ENCODE assay signal across 2 cellular contexts in the genomic region with DNA sequence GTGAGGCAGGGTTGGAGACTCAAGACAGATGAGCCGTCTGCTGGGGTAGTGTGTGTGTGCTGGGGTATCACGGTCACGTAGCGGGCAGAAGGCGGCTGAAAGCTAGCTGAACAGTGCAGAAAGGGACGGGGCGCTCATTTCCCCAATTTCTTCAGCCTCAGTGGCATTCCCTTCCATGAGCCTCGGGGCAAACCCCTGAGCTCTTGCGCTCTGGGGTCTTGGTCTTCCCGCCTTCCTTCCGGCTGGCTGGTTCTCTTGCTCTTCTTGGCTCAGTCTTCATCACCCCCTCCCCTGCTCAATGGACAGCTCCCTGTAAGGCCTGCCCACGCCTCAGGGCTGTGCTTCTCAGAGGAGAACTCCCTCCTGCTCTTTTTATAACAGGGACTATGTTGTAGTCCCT.
TF ChIP-seq lines count a peak whose summit lies in the region.

No MANE protein-coding gene starts in this region.

TF ChIP-seq in HepG2, 621 proteins besides CTCF, POLR2A, EP300 and RAD21:
- no peak for TF ChIP-seq ZNF766 (CRISPR knock-in tag; IDR thresholded peaks at IDR 0.05; ENCODE audit: borderline replicate concordance)
- TF ChIP-seq REST (IDR thresholded peaks at IDR 0.05; ENCODE audit: borderline replicate concordance in 1 of 2, low read depth in 1 of 2, low read length in 2 of 2): peak; percentile 30 to 84

TF ChIP-seq in H1, 55 proteins besides CTCF, POLR2A, EP300 and RAD21:
- no peak for TF ChIP-seq JUND (IDR thresholded peaks at IDR 0.05; ENCODE audit: low read length)
- no peak for TF ChIP-seq SIX5 (IDR thresholded peaks at IDR 0.05; ENCODE audit: low read depth, low read length)
- TF ChIP-seq RBBP5 (IDR thresholded peaks at IDR 0.05; ENCODE audit: borderline replicate concordance, low read depth, low read length): no peak
TF ChIP-seq in H1: peak in this region for 0.
